Comparison of ENCODE assay signal across 9 cellular contexts in genomic region chr19:12943437-12944044, GRCh38. TPM values are rescaled to one million over a fixed set of nuclear protein-coding genes. Genes with fewer than 3 reads are reported as not detected.
DNase-seq lines count a peak whose midpoint lies in the region; ATAC-seq and TF ChIP-seq lines count a peak whose summit lies in the region.
"Had no signal": no experiment of that assay in that cellular context is flagged by ENCODE, and none has a peak within 500 bp of the region (broad histone marks: within the 10 kb centered on the region; RNA-seq: fewer than 3 reads in every experiment).

No MANE protein-coding gene starts in this region.

- peaks cover 77% of the 10 kb centered on the region for H3K36me3 Mint-ChIP-seq in activated CD8-positive, alpha-beta memory T cell treated with anti-CD3 and anti-CD28 coated beads, Interleukin-2, amount 10 ng/mL, durations not matched to agents 7 days and 5 days
- H3K36me3 Mint-ChIP-seq in dendritic cell treated with granulocyte-macrophage colony-stimulating factor and Interleukin-4, amounts not matched to agents 40 ng/mL and 50 ng/mL, for 4 days (ENCODE audit: low read depth), result peaks cover 95% of the 10 kb centered on the region

- H3K27ac ChIP-seq in OCI-LY3 (ENCODE audit: low read length) (peak overlapping the region; percentile 90), psoas muscle (peak overlapping the region; percentile 98), heart left ventricle (peak overlapping the region in 1 of 12 donors; percentile 39), tibial nerve (peak overlapping the region in 1 of 4 donors; percentile 11)

- peaks cover 82% of the 10 kb centered on the region for H3K36me3 ChIP-seq in OCI-LY3 (replicated peaks; ENCODE audit: low read depth, low read length)
- H3K36me3 ChIP-seq in psoas muscle (ENCODE audit: insufficient read depth in 1 of 2, low read depth in 1 of 2), result peaks cover 17 to 70% of the 10 kb centered on the region in 2 donors
- H3K36me3 ChIP-seq in heart left ventricle, result peaks cover 4 to 76% (median 64%) of the 10 kb centered on the region in 9 donors
- peaks cover 2 to 63% (median 50%) of the 10 kb centered on the region in 3 donors for H3K36me3 ChIP-seq in tibial nerve

- H4K20me1 ChIP-seq in OCI-LY3 (ENCODE audit: insufficient read depth, low read length), result peaks cover 39% of the 10 kb centered on the region

- WGBS in psoas muscle, 3 donors, result 77 to 85% (median 81%) methylated on average over 17 to 18 of the region's 18 CpGs
- WGBS in heart left ventricle, 4 donors, result 85 to 86% (median 85%) methylated on average over 18 of the region's 18 CpGs
- WGBS in tibial nerve, 2 donors, result 83 to 86% methylated on average over 18 of the region's 18 CpGs

- H3K9me3 ChIP-seq in OCI-LY3 (ENCODE audit: insufficient read depth, low read length) (no peaks in the 10 kb centered on the region), psoas muscle (no peaks in the 10 kb centered on the region), heart left ventricle (no peaks in the 10 kb centered on the region), tibial nerve (no peaks in the 10 kb centered on the region)

- H3K4me1 Mint-ChIP-seq in activated CD8-positive, alpha-beta memory T cell treated with anti-CD3 and anti-CD28 coated beads, Interleukin-2, amount 10 ng/mL, durations not matched to agents 7 days and 5 days, result peaks cover 76% of the 10 kb centered on the region
- peaks cover 66% of the 10 kb centered on the region for H3K4me1 Mint-ChIP-seq in dendritic cell treated with granulocyte-macrophage colony-stimulating factor and Interleukin-4, amounts not matched to agents 40 ng/mL and 50 ng/mL, for 4 days (ENCODE audit: low read depth)

- CTCF ChIA-PET in activated CD8-positive, alpha-beta memory T cell treated with anti-CD3 and anti-CD28 coated beads, Interleukin-2, amount 10 ng/mL, durations not matched to agents 7 days and 5 days (lab: Charles Lee), result no interaction called here

- no peak for DNase-seq in activated CD8-positive, alpha-beta memory T cell treated with anti-CD3 and anti-CD28 coated beads, Interleukin-2, amount 10 ng/mL, durations not matched to agents 7 days and 5 days
- no peak for DNase-seq in activated CD8-positive, alpha-beta memory T cell treated with anti-CD3 and anti-CD28 coated beads for 24 hours
- DNase-seq in psoas muscle (no peak), heart left ventricle (no peak), tibial nerve (ENCODE audit: low spot score in 2 of 2) (no peak)
- no peak for DNase-seq in stimulated activated CD4-positive, alpha-beta T cell treated with anti-CD3 and anti-CD28 coated beads, Interleukin-12 subunit alpha, Interleukin-12 subunit beta, amount 100 ng/mL, for 4 hours
- DNase-seq: NCI-H524 treated with DMSO at 0.1 percent for 48 hours had no signal

- TF ChIP-seq POLR2A in heart left ventricle (IDR thresholded peaks at IDR 0.05) (no peak), tibial nerve (IDR thresholded peaks at IDR 0.05) (no peak)

- H3K9me3 Mint-ChIP-seq in activated CD8-positive, alpha-beta memory T cell treated with anti-CD3 and anti-CD28 coated beads, Interleukin-2, amount 10 ng/mL, durations not matched to agents 7 days and 5 days (ENCODE audit: low read depth), result no peaks in the 10 kb centered on the region
- H3K9me3 Mint-ChIP-seq in dendritic cell treated with granulocyte-macrophage colony-stimulating factor and Interleukin-4, amounts not matched to agents 40 ng/mL and 50 ng/mL, for 4 days, result no peaks in the 10 kb centered on the region

- peak overlapping the region; percentile 29 for H3K4me2 ChIP-seq in OCI-LY3 (ENCODE audit: low read length)

- no peak overlapping the region for H3K9ac ChIP-seq in OCI-LY3 (ENCODE audit: low read length)

- peaks cover 68% of the 10 kb centered on the region for H3K4me1 ChIP-seq in OCI-LY3 (ENCODE audit: low read length)
- H3K4me1 ChIP-seq in psoas muscle, result peaks cover 38% of the 10 kb centered on the region
- H3K4me1 ChIP-seq in heart left ventricle, result peaks cover 12 to 75% (median 48%) of the 10 kb centered on the region in 12 donors
- H3K4me1 ChIP-seq in tibial nerve, result peaks cover 0 to 76% (median 28%) of the 10 kb centered on the region in 4 donors

- H3K4me3 ChIP-seq in OCI-LY3 (ENCODE audit: low read length) (0 out of 2 replicates have a peak overlapping the region, but pooled peaks have one; percentile 10), psoas muscle (no peak overlapping the region), heart left ventricle (no peak overlapping the region), tibial nerve (no peak overlapping the region)

- no peaks in the 10 kb centered on the region for H3K27me3 Mint-ChIP-seq in activated CD8-positive, alpha-beta memory T cell treated with anti-CD3 and anti-CD28 coated beads, Interleukin-2, amount 10 ng/mL, durations not matched to agents 7 days and 5 days
- H3K27me3 Mint-ChIP-seq in dendritic cell treated with granulocyte-macrophage colony-stimulating factor and Interleukin-4, amounts not matched to agents 40 ng/mL and 50 ng/mL, for 4 days, result no peaks in the 10 kb centered on the region

- no peak for ATAC-seq in activated CD8-positive, alpha-beta memory T cell treated with anti-CD3 and anti-CD28 coated beads, Interleukin-2, amount 10 ng/mL, durations not matched to agents 7 days and 5 days
- ATAC-seq in psoas muscle (no peak), heart left ventricle (no peak)

- intact Hi-C loops in dendritic cell treated with granulocyte-macrophage colony-stimulating factor and Interleukin-4, amounts not matched to agents 40 ng/mL and 50 ng/mL, for 4 days (cut with micrococcal nuclease), result no loop called here
- intact Hi-C loops in psoas muscle (cut with DNase I) (no loop called here), heart left ventricle (cut with DNase I) (no loop called here)

- no peak overlapping the region for H2AFZ ChIP-seq in OCI-LY3 (ENCODE audit: low read depth, low read length)

- H3K27me3 ChIP-seq in OCI-LY3 (ENCODE audit: low read depth, low read length), result no peaks in the 10 kb centered on the region
- no peaks in the 10 kb centered on the region for H3K27me3 ChIP-seq in psoas muscle (ENCODE audit: insufficient read depth in 3 of 3, low read length in 2 of 3)
- H3K27me3 ChIP-seq in heart left ventricle, result no peaks in the 10 kb centered on the region
- H3K27me3 ChIP-seq in tibial nerve, result no peaks in the 10 kb centered on the region

- H3K4me3 Mint-ChIP-seq in activated CD8-positive, alpha-beta memory T cell treated with anti-CD3 and anti-CD28 coated beads, Interleukin-2, amount 10 ng/mL, durations not matched to agents 7 days and 5 days, result peak overlapping the region; percentile 8
- peak overlapping the region; percentile 25 for H3K4me3 Mint-ChIP-seq in dendritic cell treated with granulocyte-macrophage colony-stimulating factor and Interleukin-4, amounts not matched to agents 40 ng/mL and 50 ng/mL, for 4 days

- H3K27ac Mint-ChIP-seq in activated CD8-positive, alpha-beta memory T cell treated with anti-CD3 and anti-CD28 coated beads, Interleukin-2, amount 10 ng/mL, durations not matched to agents 7 days and 5 days, result peak overlapping the region; percentile 79
- H3K27ac Mint-ChIP-seq in dendritic cell treated with granulocyte-macrophage colony-stimulating factor and Interleukin-4, amounts not matched to agents 40 ng/mL and 50 ng/mL, for 4 days, result peak overlapping the region; percentile 95

- no peak for TF ChIP-seq EP300 in tibial nerve (IDR thresholded peaks at IDR 0.05)

- H3K79me2 ChIP-seq in OCI-LY3 (ENCODE audit: low read length), result peaks cover 75% of the 10 kb centered on the region

- TF ChIP-seq CTCF in OCI-LY3 (IDR thresholded peaks at IDR 0.05; ENCODE audit: low read depth, low read length), result no peak
- no peak for TF ChIP-seq CTCF in psoas muscle (IDR thresholded peaks at IDR 0.05)
- TF ChIP-seq CTCF in heart left ventricle (IDR thresholded peaks at IDR 0.05), result no peak
- TF ChIP-seq CTCF in tibial nerve (IDR thresholded peaks at IDR 0.05), result no peak

RNA-seq across cellular contexts. Expression of gene RAD23A, which starts 2.1 kb away (rescaled TPM):
- 100 to 1,000 TPM; 164 to 168 TPM for total RNA-seq in activated CD8-positive, alpha-beta memory T cell treated with anti-CD3 and anti-CD28 coated beads, Interleukin-2, amount 10 ng/mL, durations not matched to agents 7 days and 5 days
- 100 to 1,000 TPM; 424 to 704 (median 500) TPM for total RNA-seq in psoas muscle
- polyA plus RNA-seq in psoas muscle, result 100 to 1,000 TPM; 403 to 801 (median 728) TPM
- total RNA-seq in heart left ventricle, result 100 to 1,000 TPM; 130 to 272 (median 161) TPM
- polyA plus RNA-seq in heart left ventricle, result 100 to 1,000 TPM; 186 to 212 TPM
- total RNA-seq in tibial nerve, result 100 to 1,000 TPM in 3 of 4 donors, 10 to 100 TPM in 1; 89.2 to 111 (median 108) TPM

RNA-seq across cellular contexts. Expression of gene CALR, which starts 5.1 kb away (rescaled TPM):
- total RNA-seq in activated CD8-positive, alpha-beta memory T cell treated with anti-CD3 and anti-CD28 coated beads, Interleukin-2, amount 10 ng/mL, durations not matched to agents 7 days and 5 days, result 100 to 1,000 TPM; 745 to 898 TPM
- total RNA-seq in psoas muscle (100 to 1,000 TPM; 124 to 219 (median 175) TPM), heart left ventricle (100 to 1,000 TPM; 231 to 816 (median 380) TPM), tibial nerve (100 to 1,000 TPM; 173 to 398 (median 313) TPM)
- polyA plus RNA-seq in psoas muscle (100 to 1,000 TPM; 134 to 273 (median 146) TPM), heart left ventricle (100 to 1,000 TPM; 227 to 771 TPM)

RNA-seq across cellular contexts. Expression of gene FARSA, which starts 10.0 kb away (rescaled TPM):
- 100 to 1,000 TPM in 1 of 2 experiments, 10 to 100 TPM in 1; 96.6 to 131 TPM for total RNA-seq in activated CD8-positive, alpha-beta memory T cell treated with anti-CD3 and anti-CD28 coated beads, Interleukin-2, amount 10 ng/mL, durations not matched to agents 7 days and 5 days
- total RNA-seq in psoas muscle (10 to 100 TPM; 45.9 to 65.1 (median 59.1) TPM), heart left ventricle (10 to 100 TPM; 35.0 to 49.6 (median 40.6) TPM), tibial nerve (10 to 100 TPM; 22.7 to 44.7 (median 32.2) TPM)
- polyA plus RNA-seq in psoas muscle (100 to 1,000 TPM in 1 of 3 donors, 10 to 100 TPM in 2; 61.6 to 161 (median 93.3) TPM), heart left ventricle (100 to 1,000 TPM in 1 of 2 donors, 10 to 100 TPM in 1; 37.3 to 104 TPM)

RNA-seq across cellular contexts. Expression of gene GADD45GIP1, which starts 13.5 kb away (rescaled TPM):
- total RNA-seq in activated CD8-positive, alpha-beta memory T cell treated with anti-CD3 and anti-CD28 coated beads, Interleukin-2, amount 10 ng/mL, durations not matched to agents 7 days and 5 days, result 10 to 100 TPM; 23.9 to 24.9 TPM
- total RNA-seq in psoas muscle, result 10 to 100 TPM; 22.4 to 35.6 (median 29.3) TPM
- 100 to 1,000 TPM in 1 of 3 donors, 10 to 100 TPM in 2; 50.6 to 119 (median 62.5) TPM for polyA plus RNA-seq in psoas muscle
- 10 to 100 TPM; 17.2 to 63.6 (median 27.2) TPM for total RNA-seq in heart left ventricle
- 100 to 1,000 TPM in 1 of 2 donors, 10 to 100 TPM in 1; 64.9 to 119 TPM for polyA plus RNA-seq in heart left ventricle
- 10 to 100 TPM; 41.4 to 68.8 (median 53.5) TPM for total RNA-seq in tibial nerve

RNA-seq across cellular contexts. Expression of gene SYCE2, which starts 24.4 kb away (rescaled TPM):
- total RNA-seq in activated CD8-positive, alpha-beta memory T cell treated with anti-CD3 and anti-CD28 coated beads, Interleukin-2, amount 10 ng/mL, durations not matched to agents 7 days and 5 days, result 1 to 10 TPM; 2.2 to 2.5 TPM
- total RNA-seq in psoas muscle, result not detected
- polyA plus RNA-seq in psoas muscle, result under 1 TPM in 1 of 3 donors, not detected in 2; 0.05 TPM
- under 1 TPM in 1 of 9 donors, not detected in 8; 0.24 TPM for total RNA-seq in heart left ventricle
- polyA plus RNA-seq in heart left ventricle, result under 1 TPM in 1 of 2 donors, not detected in 1; 0.06 TPM
- not detected for total RNA-seq in tibial nerve
